27 cellular contexts compared by ENCODE assay signal in genomic region chr13:110817143-110817542, GRCh38.
"Had no signal": no experiment of that assay in that cellular context is flagged by ENCODE, and none has a peak within 500 bp of the region (broad histone marks: within the 10 kb centered on the region; RNA-seq: fewer than 3 reads in every experiment).

No MANE protein-coding gene starts in this region.

- H3K4me3 Mint-ChIP-seq: activated CD8-positive, alpha-beta memory T cell treated with anti-CD3 and anti-CD28 coated beads, Interleukin-2, amount 10 ng/mL, durations not matched to agents 7 days and 5 days; activated naive CD8-positive, alpha-beta T cell treated with anti-CD3 and anti-CD28 coated beads, Interleukin-2, amount 50 U/mL, for 24 hours; activated T-cell treated with anti-CD3 and anti-CD28 coated beads, Interleukin-2, amount 50 U/mL, for 24 hours had no signal

- H3K9ac ChIP-seq: SK-N-SH had no signal

- H3K9me3 Mint-ChIP-seq: activated naive CD4-positive, alpha-beta T cell treated with anti-CD3 and anti-CD28 coated beads, Interleukin-2, amount 50 U/mL, for 72 hours; activated naive CD8-positive, alpha-beta T cell treated with anti-CD3 and anti-CD28 coated beads, Interleukin-2, amount 50 U/mL, for 24 hours; activated T-cell treated with anti-CD3 and anti-CD28 coated beads, Interleukin-2, amount 50 U/mL, for 24 hours had no signal

- H3K4me3 ChIP-seq: ascending aorta, body of pancreas, Peyer's patch, SJCRH30 had no signal

- DNase-seq: activated CD4-positive, alpha-beta T cell treated with anti-CD3 and anti-CD28 coated beads for 48 hours; activated CD4-positive, alpha-beta T cell treated with anti-CD3 and anti-CD28 coated beads, Interleukin-2, amount 50 U/mL, for 48 hours; activated CD8-positive, alpha-beta memory T cell treated with anti-CD3 and anti-CD28 coated beads, Interleukin-2, amount 10 ng/mL, durations not matched to agents 7 days and 5 days; activated effector memory CD4-positive, alpha-beta T cell treated with anti-CD3 and anti-CD28 coated beads, Interleukin-2, amount 50 U/mL, for 16 hours; activated naive CD4-positive, alpha-beta T cell treated with Interleukin-2 at 50 U/mL for 16 hours; activated naive CD8-positive, alpha-beta T cell treated with anti-CD3 and anti-CD28 coated beads, Interleukin-2, amount 50 U/mL, for 24 hours; activated T-cell treated with anti-CD3 and anti-CD28 coated beads, Interleukin-2, amount 50 U/mL, for 24 hours; amniotic stem cell; body of pancreas; central memory CD4-positive, alpha-beta T cell; MM.1S; NCI-H1105; NCI-H1436; NCI-H1694 treated with DMSO at 0.1 percent for 48 hours; NCI-H2081 treated with DMSO at 0.1 percent for 48 hours; NCI-H446; NCI-H524; Peyer's patch; Right ventricle myocardium superior; SJCRH30; SK-N-SH; T-helper 1 cell had no signal

- FAIRE-seq: bronchial epithelial cell had no signal

- ATAC-seq: activated CD4-positive, CD25-positive, alpha-beta regulatory T cell treated with anti-CD3 and anti-CD28 coated beads, Interleukin-2, amount 50 U/mL, for 24 hours; activated CD8-positive, alpha-beta memory T cell treated with anti-CD3 and anti-CD28 coated beads, Interleukin-2, amount 10 ng/mL, durations not matched to agents 7 days and 5 days; activated naive CD4-positive, alpha-beta T cell treated with anti-CD3 and anti-CD28 coated beads, Interleukin-2, amount 50 U/mL, for 72 hours; activated naive CD8-positive, alpha-beta T cell treated with anti-CD3 and anti-CD28 coated beads, Interleukin-2, amount 50 U/mL, for 24 hours; body of pancreas had no signal

- H3K36me3 Mint-ChIP-seq: activated CD8-positive, alpha-beta memory T cell treated with anti-CD3 and anti-CD28 coated beads, Interleukin-2, amount 10 ng/mL, durations not matched to agents 7 days and 5 days; activated naive CD4-positive, alpha-beta T cell treated with anti-CD3 and anti-CD28 coated beads, Interleukin-2, amount 50 U/mL, for 72 hours had no signal

- H3K36me3 ChIP-seq: ascending aorta, Peyer's patch, SJCRH30 had no signal

- H3K27ac Mint-ChIP-seq: activated CD8-positive, alpha-beta memory T cell treated with anti-CD3 and anti-CD28 coated beads, Interleukin-2, amount 10 ng/mL, durations not matched to agents 7 days and 5 days; activated naive CD4-positive, alpha-beta T cell treated with anti-CD3 and anti-CD28 coated beads, Interleukin-2, amount 50 U/mL, for 72 hours; activated naive CD8-positive, alpha-beta T cell treated with anti-CD3 and anti-CD28 coated beads, Interleukin-2, amount 50 U/mL, for 24 hours; activated T-cell treated with anti-CD3 and anti-CD28 coated beads, Interleukin-2, amount 50 U/mL, for 24 hours had no signal

- H3K9me3 ChIP-seq: ascending aorta, body of pancreas, Peyer's patch, SJCRH30, SK-N-SH had no signal

- H3K27ac ChIP-seq: ascending aorta, body of pancreas, Peyer's patch, RWPE1, SJCRH30 had no signal

- H3K27me3 ChIP-seq: ascending aorta had no signal

- H3K4me2 ChIP-seq: SK-N-SH had no signal
